Comparison of ENCODE assay signal across 8 cellular contexts in the genomic region with DNA sequence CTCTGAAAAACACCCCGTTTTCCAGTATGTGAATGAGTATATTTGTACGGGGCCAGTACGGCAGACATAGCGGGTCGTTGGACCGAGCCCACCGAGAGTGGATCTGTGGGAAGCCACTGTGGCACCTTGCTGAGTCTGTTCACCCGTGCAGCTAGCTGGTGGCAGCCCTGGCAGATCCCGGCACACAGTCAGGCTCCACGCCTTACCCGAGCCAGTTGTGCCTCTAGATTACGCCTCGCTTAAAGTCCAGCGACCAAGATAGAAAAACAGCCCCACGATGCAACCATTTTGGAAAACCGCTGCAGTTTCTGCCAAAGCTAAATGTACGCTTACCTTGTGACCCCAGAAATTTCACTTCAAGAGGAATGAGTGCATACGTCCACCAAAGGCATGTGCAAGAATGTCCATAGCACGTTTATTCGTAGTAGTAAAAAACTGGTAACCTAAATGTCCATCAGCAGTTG. TPM values are rescaled to one million over a fixed set of nuclear protein-coding genes. Genes with fewer than 3 reads are reported as not detected.
DNase-seq lines count a peak whose midpoint lies in the region; ATAC-seq and TF ChIP-seq lines count a peak whose summit lies in the region.

No MANE protein-coding gene starts in this region.

- peak overlapping the region; percentile 84 to 99 (median 97) for H3K27ac ChIP-seq in adrenal gland

- H3K4me3 ChIP-seq in adrenal gland (peak overlapping the region; percentile 67 to 91 (median 85)), iPS-18c (ENCODE audit: insufficient read depth, low read depth, low read length) (peak overlapping the region; percentile 80)

- H3K4me1 ChIP-seq in adrenal gland (replicated peaks in 1 of 2): peaks cover 8 to 32% of the 10 kb centered on the region in 2 donors

- DNase-seq in adrenal gland (peak in 2 of 7 donors; percentile 34 to 37), NCI-H82 treated with DMSO at 0.1 percent for 48 hours (lab: John Stamatoyannopoulos, UW; ENCODE audit: unreplicated experiment) (no peak)
- DNase-seq in activated CD4-positive, alpha-beta T cell treated with anti-CD3 and anti-CD28 coated beads, Interleukin-2, amount 50 U/mL, for 48 hours: no peak
- no peak for DNase-seq in effector CD4-positive, alpha-beta T cell

- no peak for TF ChIP-seq CTCF in adrenal gland (IDR thresholded peaks at IDR 0.05)

- no peaks in the 10 kb centered on the region for H3K27me3 ChIP-seq in adrenal gland

- peaks cover 51% of the 10 kb centered on the region for H3K4me1 Mint-ChIP-seq in stimulated activated naive CD8-positive, alpha-beta T cell treated with anti-CD3 and anti-CD28 coated beads, Interleukin-15, Interleukin-2, amounts not matched to agents 100 ng/mL and 50 ng/mL, for 24 hours (ENCODE audit: low read depth)

- peaks cover 17% of the 10 kb centered on the region for H3K36me3 Mint-ChIP-seq in stimulated activated naive CD8-positive, alpha-beta T cell treated with anti-CD3 and anti-CD28 coated beads, Interleukin-15, Interleukin-2, amounts not matched to agents 100 ng/mL and 50 ng/mL, for 24 hours (ENCODE audit: low read depth)

- H3K27ac Mint-ChIP-seq in stimulated activated naive CD8-positive, alpha-beta T cell treated with anti-CD3 and anti-CD28 coated beads, Interleukin-15, Interleukin-2, amounts not matched to agents 100 ng/mL and 50 ng/mL, for 24 hours: peak overlapping the region; percentile 99

- no peaks in the 10 kb centered on the region for H3K27me3 Mint-ChIP-seq in stimulated activated naive CD8-positive, alpha-beta T cell treated with anti-CD3 and anti-CD28 coated beads, Interleukin-15, Interleukin-2, amounts not matched to agents 100 ng/mL and 50 ng/mL, for 24 hours

- H3K4me3 Mint-ChIP-seq in stimulated activated naive CD8-positive, alpha-beta T cell treated with anti-CD3 and anti-CD28 coated beads, Interleukin-15, Interleukin-2, amounts not matched to agents 100 ng/mL and 50 ng/mL, for 24 hours: peak overlapping the region; percentile 96

- H3K9me3 Mint-ChIP-seq in stimulated activated naive CD8-positive, alpha-beta T cell treated with anti-CD3 and anti-CD28 coated beads, Interleukin-15, Interleukin-2, amounts not matched to agents 100 ng/mL and 50 ng/mL, for 24 hours: no peaks in the 10 kb centered on the region

- H3K9me3 ChIP-seq in adrenal gland (replicated peaks in 1 of 3): no peaks in the 10 kb centered on the region
- no peaks in the 10 kb centered on the region for H3K9me3 ChIP-seq in iPS-18c (ENCODE audit: control insufficient read depth, insufficient read depth, low read length)

- intact Hi-C loops in adrenal gland (cut with DNase I): loop anchor here in 1 of 2 donors (10.0 kb wide), 1 partner anchor 107 kb away; a partner anchor contains a TSS

- ATAC-seq in GM18517 (IDR thresholded peaks at IDR 0.05; ENCODE audit: unreplicated experiment) (peak; percentile 34), HG03354 (IDR thresholded peaks at IDR 0.05; ENCODE audit: poor library complexity, severe bottlenecking, unreplicated experiment) (peak; percentile 42)

- TF ChIP-seq POLR2A in adrenal gland (IDR thresholded peaks at IDR 0.05): no peak

- H3K36me3 ChIP-seq in adrenal gland (replicated peaks in 1 of 2): no peaks in the 10 kb centered on the region

- WGBS in adrenal gland, 4 donors: 8 to 33% (median 13%) methylated on average over 4 to 20 of the region's 20 CpGs

RNA-seq across cellular contexts. Expression of a gene that starts 0.5 kb away (rescaled TPM):
- 10 to 100 TPM; 13.8 to 59.8 (median 42.9) TPM for total RNA-seq in adrenal gland
- polyA plus RNA-seq in adrenal gland: 10 to 100 TPM; 15.0 to 42.7 (median 15.1) TPM

RNA-seq across cellular contexts. Expression of a gene that starts 46.5 kb away (rescaled TPM):
- 10 to 100 TPM; 10.9 to 45.3 (median 26.1) TPM for total RNA-seq in adrenal gland
- polyA plus RNA-seq in adrenal gland: 10 to 100 TPM in 2 of 3 donors, 1 to 10 TPM in 1; 9.6 to 28.6 (median 10.5) TPM
